Comparison of ENCODE assay signal across 1 cellular context in the genomic region with DNA sequence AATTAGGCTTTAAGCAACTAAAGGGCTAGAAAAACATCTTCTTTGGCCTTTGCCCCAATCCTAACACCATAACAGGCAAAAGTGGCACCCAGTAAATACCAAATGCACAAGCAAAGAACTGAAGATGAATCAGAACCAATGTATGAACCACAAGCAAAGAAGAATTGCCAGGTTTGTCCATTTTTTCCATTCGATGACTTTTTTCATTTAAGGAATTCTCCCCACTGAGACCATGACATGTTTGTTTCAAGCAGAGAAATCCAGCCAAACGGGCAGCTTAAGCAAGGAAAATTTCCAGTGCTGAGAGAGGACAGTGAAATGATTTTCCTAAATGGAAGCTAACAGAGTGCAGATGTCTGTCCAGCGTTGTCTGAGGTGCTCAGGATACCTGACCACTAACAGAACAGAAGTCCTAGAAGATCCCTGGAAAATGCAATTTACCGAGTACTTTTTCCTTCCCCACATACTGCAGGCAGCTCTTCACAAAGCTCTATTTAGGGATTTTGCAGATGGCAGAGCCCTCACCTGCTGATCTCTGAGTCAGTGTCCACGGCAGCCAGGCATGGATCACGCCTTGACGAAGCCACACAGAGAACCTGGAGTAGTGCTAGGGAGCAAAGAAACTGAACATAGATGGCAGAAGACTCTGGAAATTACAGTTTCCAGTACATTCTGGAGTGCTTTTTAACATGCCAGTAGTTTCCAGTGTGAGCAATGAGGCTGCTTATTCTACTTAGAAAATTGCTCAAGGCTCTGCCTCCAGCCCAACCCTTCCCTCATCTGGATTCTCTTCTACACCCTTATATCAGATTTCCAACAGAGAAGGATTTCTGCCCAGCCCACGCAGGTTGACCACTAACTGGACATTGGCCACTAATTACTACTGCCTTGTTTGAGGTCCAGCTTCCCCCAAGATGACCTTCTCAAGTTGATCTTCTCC.
TF ChIP-seq lines count a peak whose summit lies in the region.

No MANE protein-coding gene starts in this region.

TF ChIP-seq in HEK293T, 16 proteins besides CTCF, POLR2A, EP300 and RAD21:
- no peak for TF ChIP-seq BHLHE40 (IDR thresholded peaks at IDR 0.05; ENCODE audit: borderline replicate concordance)
- TF ChIP-seq NFRKB (IDR thresholded peaks at IDR 0.05): no peak
- no peak for TF ChIP-seq ELF4 (IDR thresholded peaks at IDR 0.05)
- TF ChIP-seq LEF1 (IDR thresholded peaks at IDR 0.05; ENCODE audit: borderline replicate concordance): no peak
- no peak for TF ChIP-seq ARNT (IDR thresholded peaks at IDR 0.05)
- no peak for TF ChIP-seq CTBP1 (IDR thresholded peaks at IDR 0.05; ENCODE audit: borderline replicate concordance)
- no peak for TF ChIP-seq SP1 (IDR thresholded peaks at IDR 0.05)
- TF ChIP-seq, protein P1, sequence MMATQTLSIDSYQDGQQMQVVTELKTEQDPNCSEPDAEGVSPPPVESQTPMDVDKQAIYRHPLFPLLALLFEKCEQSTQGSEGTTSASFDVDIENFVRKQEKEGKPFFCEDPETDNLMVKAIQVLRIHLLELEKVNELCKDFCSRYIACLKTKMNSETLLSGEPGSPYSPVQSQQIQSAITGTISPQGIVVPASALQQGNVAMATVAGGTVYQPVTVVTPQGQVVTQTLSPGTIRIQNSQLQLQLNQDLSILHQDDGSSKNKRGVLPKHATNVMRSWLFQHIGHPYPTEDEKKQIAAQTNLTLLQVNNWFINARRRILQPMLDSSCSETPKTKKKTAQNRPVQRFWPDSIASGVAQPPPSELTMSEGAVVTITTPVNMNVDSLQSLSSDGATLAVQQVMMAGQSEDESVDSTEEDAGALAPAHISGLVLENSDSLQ (IDR thresholded peaks at IDR 0.05): no peak
